Comparison of ENCODE assay signal across 8 cellular contexts in genomic region chr11:88338223-88338661, GRCh38. TPM values are rescaled to one million over a fixed set of nuclear protein-coding genes. Genes with fewer than 3 reads are reported as not detected.
A peak's percentile ranks its signal among the peaks of the same experiment; 100 is the strongest.
DNase-seq lines count a peak whose midpoint lies in the region; ATAC-seq and TF ChIP-seq lines count a peak whose summit lies in the region.

No MANE protein-coding gene starts in this region.

- intact Hi-C loops in esophagus squamous epithelium (cut with DNase I) = no loop called here

- H3K4me1 ChIP-seq in esophagus squamous epithelium = peaks cover 6 to 57% (median 19%) of the 10 kb centered on the region in 3 donors
- peaks cover 15% of the 10 kb centered on the region for H3K4me1 ChIP-seq in suprapubic skin

- 3 to 9% methylated on average over 6 to 8 of the region's 8 CpGs for WGBS in esophagus squamous epithelium, 2 donors
- 2% methylated on average over 8 of the region's 8 CpGs for WGBS in suprapubic skin

- H3K27ac ChIP-seq in esophagus squamous epithelium (peak overlapping the region; percentile 73 to 90 (median 86)), suprapubic skin (peak overlapping the region; percentile 86)

- H3K27ac Mint-ChIP-seq in naive B cell = peak overlapping the region in 4 of 6 donors; percentile 75 to 97 (median 92)

- no peaks in the 10 kb centered on the region for H3K9me3 Mint-ChIP-seq in naive B cell

- DNase-seq in GM12865 (ENCODE audit: low read depth) = peak; percentile 85
- DNase-seq in NCI-H526 treated with DMSO at 0.1 percent for 48 hours (lab: John Stamatoyannopoulos, UW) = peak; percentile 40
- peak; percentile 17 to 25 for DNase-seq in activated CD8-positive, alpha-beta memory T cell treated with anti-CD3 and anti-CD28 coated beads for 4 hours (ENCODE audit: low read depth in 2 of 2)
- DNase-seq in esophagus squamous epithelium (lab: John Stamatoyannopoulos, UW) = no peak
- DNase-seq in naive B cell = peak; percentile 35
- DNase-seq in suprapubic skin (ENCODE audit: low spot score in 2 of 2) = peak in 1 of 2 donors; percentile 65
- no peak for DNase-seq in occipital lobe (lab: John Stamatoyannopoulos, UW)

- TF ChIP-seq POLR2A in esophagus squamous epithelium (IDR thresholded peaks at IDR 0.05) (peak in 1 of 4 donors; percentile 20), suprapubic skin (IDR thresholded peaks at IDR 0.05) (no peak)

- H3K9me3 ChIP-seq in esophagus squamous epithelium = no peaks in the 10 kb centered on the region
- H3K9me3 ChIP-seq in suprapubic skin = no peaks in the 10 kb centered on the region

- peak overlapping the region; percentile 76 for H3K4me3 ChIP-seq in GM12865 (ENCODE audit: low read depth, low read length)
- H3K4me3 ChIP-seq in esophagus squamous epithelium = peak overlapping the region; percentile 60 to 81 (median 75)
- H3K4me3 ChIP-seq in suprapubic skin = peak overlapping the region; percentile 75

- no peaks in the 10 kb centered on the region for H3K27me3 Mint-ChIP-seq in naive B cell

- peak overlapping the region; percentile 88 to 100 (median 99) for H3K4me3 Mint-ChIP-seq in naive B cell

- H3K4me1 Mint-ChIP-seq in naive B cell = peaks cover 17 to 46% (median 25%) of the 10 kb centered on the region in 3 donors

- no peak for TF ChIP-seq EP300 in suprapubic skin (IDR thresholded peaks at IDR 0.05)

- TF ChIP-seq CTCF in GM12865 (IDR thresholded peaks at IDR 0.05; ENCODE audit: insufficient read depth, low read depth, low read length, missing control alignments) (no peak), esophagus squamous epithelium (IDR thresholded peaks at IDR 0.05) (no peak), suprapubic skin (IDR thresholded peaks at IDR 0.05) (no peak)

- peaks cover 0 to 10% (median 0%) of the 10 kb centered on the region in 3 donors for H3K36me3 ChIP-seq in esophagus squamous epithelium
- no peaks in the 10 kb centered on the region for H3K36me3 ChIP-seq in suprapubic skin

- ATAC-seq in HG02798 (IDR thresholded peaks at IDR 0.05; ENCODE audit: poor library complexity, unreplicated experiment) (peak; percentile 44), naive B cell (ENCODE audit: low read depth in 2 of 2) (peak; percentile 56 to 71)

- peaks cover 0 to 7% of the 10 kb centered on the region in 2 donors for H3K36me3 Mint-ChIP-seq in naive B cell

- no peaks in the 10 kb centered on the region for H3K27me3 ChIP-seq in esophagus squamous epithelium
- H3K27me3 ChIP-seq in suprapubic skin = no peaks in the 10 kb centered on the region

RNA-seq across cellular contexts. Expression of gene CTSC, which starts 0.7 kb away (rescaled TPM):
- total RNA-seq in esophagus squamous epithelium = 100 to 1,000 TPM in 2 of 4 donors, 10 to 100 TPM in 2; 38.5 to 167 (median 109) TPM
- polyA plus RNA-seq in naive B cell (ENCODE audit: low read depth in 6 of 6) = 10 to 100 TPM; 32.5 to 65.6 (median 39.0) TPM
- total RNA-seq in suprapubic skin = 10 to 100 TPM; 24.5 to 59.0 (median 31.6) TPM
- 13.9 TPM for total RNA-seq in occipital lobe

Comparison
In these comparisons a context has a peak if more than half of its experiments do, and no peak if none do; other contexts are left out.
1. DNase-seq: peak in GM12865 (single experiment), NCI-H526 treated with DMSO at 0.1 percent for 48 hours (single experiment), activated CD8-positive, alpha-beta memory T cell treated with anti-CD3 and anti-CD28 coated beads for 4 hours (2 of 2) and naive B cell (single experiment); none in esophagus squamous epithelium (single experiment) and occipital lobe (single experiment).
2. Peak in every context shown above with its lines, with median percentiles within 50 percentile points of each other: H3K4me3 ChIP-seq.